13 cellular contexts compared by ENCODE assay signal in genomic region chr12:77609016-77609415, GRCh38.
"Had no signal": no experiment of that assay in that cellular context is flagged by ENCODE, and none has a peak within 500 bp of the region (broad histone marks: within the 10 kb centered on the region; RNA-seq: fewer than 3 reads in every experiment).

No MANE protein-coding gene starts in this region.

- H3K36me3 ChIP-seq: left lung, pancreas, spleen, suprapubic skin, WERI-Rb-1 had no signal

- H3K27me3 ChIP-seq: left lung, pancreas, spleen, suprapubic skin had no signal

- H3K4me3 Mint-ChIP-seq: naive B cell; stimulated activated naive CD8-positive, alpha-beta T cell treated with anti-CD3 and anti-CD28 coated beads, Interleukin-15, Interleukin-2, amounts not matched to agents 100 ng/mL and 50 ng/mL, for 24 hours had no signal

- ATAC-seq: left lung, pancreas had no signal

- H3K4me1 ChIP-seq: left lung, pancreas, spleen, suprapubic skin had no signal

- H3K4me3 ChIP-seq: left lung, pancreas, spleen, suprapubic skin had no signal

- H3K27me3 Mint-ChIP-seq: naive B cell; stimulated activated naive CD8-positive, alpha-beta T cell treated with anti-CD3 and anti-CD28 coated beads, Interleukin-15, Interleukin-2, amounts not matched to agents 100 ng/mL and 50 ng/mL, for 24 hours had no signal

- H3K4me1 Mint-ChIP-seq: naive B cell had no signal

- DNase-seq: activated CD4-positive, alpha-beta T cell treated with anti-CD3 and anti-CD28 coated beads, Interleukin-2, amount 50 U/mL, for 48 hours; activated effector memory CD4-positive, alpha-beta T cell treated with Interleukin-2 at 50 U/mL for 16 hours; activated naive CD4-positive, alpha-beta T cell treated with anti-CD3 and anti-CD28 coated beads, Interleukin-2, amount 50 U/mL, for 16 hours; erythroblast; left lung; mammary epithelial cell; naive B cell; pancreas; spleen; trophoblast cell; WERI-Rb-1 had no signal

- H3K36me3 Mint-ChIP-seq: naive B cell had no signal

- H3K27ac ChIP-seq: left lung, pancreas, suprapubic skin, WERI-Rb-1 had no signal

- H3K27ac Mint-ChIP-seq: naive B cell; stimulated activated naive CD8-positive, alpha-beta T cell treated with anti-CD3 and anti-CD28 coated beads, Interleukin-15, Interleukin-2, amounts not matched to agents 100 ng/mL and 50 ng/mL, for 24 hours had no signal

- H3K9me3 ChIP-seq: left lung, pancreas, suprapubic skin had no signal
